ENCODE assay signal across 1 cellular context in genomic region chr1:161071886-161072371, GRCh38.
TF ChIP-seq lines count a peak whose summit lies in the region.

No MANE protein-coding gene starts in this region.

TF ChIP-seq in HepG2, 621 proteins besides CTCF, POLR2A, EP300 and RAD21 (continued from another document and continues in another):
- TF ChIP-seq HBP1 (CRISPR knock-in tag; IDR thresholded peaks at IDR 0.05; ENCODE audit: low read depth): no peak
- TF ChIP-seq HOMEZ (CRISPR knock-in tag; IDR thresholded peaks at IDR 0.05; ENCODE audit: low read depth): no peak
- TF ChIP-seq THAP7 (CRISPR knock-in tag; IDR thresholded peaks at IDR 0.05): no peak
- TF ChIP-seq ZBTB4 (CRISPR knock-in tag; IDR thresholded peaks at IDR 0.05; ENCODE audit: borderline replicate concordance): no peak
- TF ChIP-seq ZBTB14 (CRISPR knock-in tag; IDR thresholded peaks at IDR 0.05): no peak
- 0 out of 2 replicates have a peak, but pooled peaks have one; percentile 1 for TF ChIP-seq ZNF292 (CRISPR knock-in tag; IDR thresholded peaks at IDR 0.05; ENCODE audit: borderline replicate concordance, low read depth)
- TF ChIP-seq HDAC1 (CRISPR knock-in tag; IDR thresholded peaks at IDR 0.05): 0 out of 2 replicates have a peak, but pooled peaks have one; percentile 17
- no peak for TF ChIP-seq THAP11 (CRISPR knock-in tag; IDR thresholded peaks at IDR 0.05)
- no peak for TF ChIP-seq ZNF235 (CRISPR knock-in tag; IDR thresholded peaks at IDR 0.05; ENCODE audit: borderline replicate concordance)
- no peak for TF ChIP-seq CENPX (CRISPR knock-in tag; IDR thresholded peaks at IDR 0.05)
- no peak for TF ChIP-seq ZNF431 (CRISPR knock-in tag; IDR thresholded peaks at IDR 0.05; ENCODE audit: borderline replicate concordance, low read depth)
- TF ChIP-seq CHD2 (IDR thresholded peaks at IDR 0.05; ENCODE audit: low read depth, low read length): no peak
- TF ChIP-seq MAF1 (CRISPR knock-in tag; IDR thresholded peaks at IDR 0.05; ENCODE audit: borderline replicate concordance): no peak
- no peak for TF ChIP-seq DMAP1 (CRISPR knock-in tag; IDR thresholded peaks at IDR 0.05)
- no peak for TF ChIP-seq RXRB (CRISPR knock-in tag; IDR thresholded peaks at IDR 0.05; ENCODE audit: borderline replicate concordance)
- TF ChIP-seq HOXD1 (CRISPR knock-in tag; IDR thresholded peaks at IDR 0.05): no peak
- TF ChIP-seq SAP130 (CRISPR knock-in tag; IDR thresholded peaks at IDR 0.05; ENCODE audit: low read depth): peak; percentile 32
- 0 out of 2 replicates have a peak, but pooled peaks have one; percentile 15 for TF ChIP-seq IRF2 (CRISPR knock-in tag; IDR thresholded peaks at IDR 0.05)
- TF ChIP-seq MZF1 (CRISPR knock-in tag; IDR thresholded peaks at IDR 0.05; ENCODE audit: borderline replicate concordance): no peak
- no peak for TF ChIP-seq TOPORS (CRISPR knock-in tag; IDR thresholded peaks at IDR 0.05)
- TF ChIP-seq ZBTB49 (CRISPR knock-in tag; IDR thresholded peaks at IDR 0.05; ENCODE audit: borderline replicate concordance): no peak
- TF ChIP-seq ZNF318 (CRISPR knock-in tag; IDR thresholded peaks at IDR 0.05): 0 out of 2 replicates have a peak, but pooled peaks have one; percentile 68
- TF ChIP-seq FOXO1 (CRISPR knock-in tag; IDR thresholded peaks at IDR 0.05): no peak
- 0 out of 2 replicates have a peak, but pooled peaks have one; percentile 22 for TF ChIP-seq ZNF232 (CRISPR knock-in tag; IDR thresholded peaks at IDR 0.05; ENCODE audit: borderline replicate concordance)
- no peak for TF ChIP-seq MLLT10 (CRISPR knock-in tag; IDR thresholded peaks at IDR 0.05)
- no peak for TF ChIP-seq KDM5A (IDR thresholded peaks at IDR 0.05; ENCODE audit: borderline replicate concordance, low read length)
- TF ChIP-seq ZNF383 (CRISPR knock-in tag; IDR thresholded peaks at IDR 0.05; ENCODE audit: borderline replicate concordance): 0 out of 2 replicates have a peak, but pooled peaks have one; percentile 39
- no peak for TF ChIP-seq ZSCAN12 (CRISPR knock-in tag; IDR thresholded peaks at IDR 0.05)
- TF ChIP-seq BATF2 (CRISPR knock-in tag; IDR thresholded peaks at IDR 0.05): no peak
- no peak for TF ChIP-seq MAZ (IDR thresholded peaks at IDR 0.05; ENCODE audit: borderline replicate concordance, low read depth, low read length)
- TF ChIP-seq MAZ (CRISPR knock-in tag; IDR thresholded peaks at IDR 0.05; ENCODE audit: low read depth): no peak
- TF ChIP-seq ZSCAN5A (CRISPR knock-in tag; IDR thresholded peaks at IDR 0.05; ENCODE audit: borderline replicate concordance): no peak
- TF ChIP-seq ZNF691 (CRISPR knock-in tag; IDR thresholded peaks at IDR 0.05; ENCODE audit: borderline replicate concordance, low read depth): 0 out of 2 replicates have a peak, but pooled peaks have one; percentile 19
